Comparison of ENCODE assay signal across 15 cellular contexts in the genomic region with DNA sequence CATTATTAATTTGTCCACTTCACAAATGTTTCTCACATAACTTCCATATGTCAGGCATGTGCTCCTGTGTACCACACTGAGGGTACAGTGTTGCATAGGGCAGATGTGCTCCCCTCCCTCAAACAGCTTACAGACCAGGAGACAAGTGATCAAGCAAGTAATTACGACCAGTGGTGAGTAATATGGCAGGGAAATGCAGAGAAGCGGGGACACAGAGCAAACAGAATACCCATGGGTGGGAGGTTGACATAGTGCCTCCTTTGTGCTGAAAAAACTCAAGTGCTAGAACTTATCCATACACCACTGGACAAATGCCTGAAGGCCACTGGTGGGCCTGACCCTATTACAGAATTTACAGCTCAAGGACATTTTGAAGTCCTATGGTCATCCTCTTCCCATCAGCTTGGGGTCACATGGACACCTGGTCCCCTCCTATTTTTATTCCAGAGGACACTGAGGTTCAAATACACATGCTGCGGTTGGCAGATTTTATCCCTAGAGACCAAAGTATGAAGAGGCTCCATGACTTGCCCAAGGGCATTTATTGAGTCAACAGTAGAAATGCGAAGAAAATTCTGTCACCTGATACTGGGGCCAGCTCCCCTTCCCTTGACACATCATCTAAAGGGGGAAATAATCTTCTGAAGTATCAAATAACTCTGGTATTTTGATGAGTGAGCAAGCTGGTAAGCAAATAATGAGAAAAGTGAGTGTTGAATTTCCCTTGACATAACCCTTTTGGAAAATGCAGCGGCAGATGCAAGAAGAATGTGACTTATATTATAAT.
DNase-seq lines count a peak whose midpoint lies in the region; ATAC-seq, FAIRE-seq and TF ChIP-seq lines count a peak whose summit lies in the region.
"Had no signal": no experiment of that assay in that cellular context is flagged by ENCODE, and none has a peak within 500 bp of the region (broad histone marks: within the 10 kb centered on the region; RNA-seq: fewer than 3 reads in every experiment).

No MANE protein-coding gene starts in this region.

- peak overlapping the region; percentile 36 for H3K27ac Mint-ChIP-seq in astrocyte (ENCODE audit: unreplicated experiment)
- H3K27ac Mint-ChIP-seq: activated B cell treated with CpG ODN at 0.5 μM for 24 hours, endodermal cell, memory B cell had no signal

- DNase-seq in NCI-H2196 (lab: John Stamatoyannopoulos, UW; ENCODE audit: unreplicated experiment) (peak; percentile 64), astrocyte (ENCODE audit: low read depth) (no peak), myocyte (ENCODE audit: low read depth) (peak; percentile 96), OCI-LY7 (ENCODE audit: low spot score) (no peak), NCI-H1694 (lab: John Stamatoyannopoulos, UW) (no peak), SK-N-DZ (ENCODE audit: low spot score) (no peak)
- DNase-seq: activated B cell treated with CpG ODN at 0.5 μM for 24 hours; activated T-cell treated with anti-CD3 and anti-CD28 coated beads, Interleukin-2, amount 50 U/mL, for 4 hours; endodermal cell; psoas muscle; stimulated activated CD4-positive, alpha-beta T cell treated with anti-CD3 and anti-CD28 coated beads, Interleukin-4, amount 100 ng/mL, for 1 hour had no signal

- no peak for FAIRE-seq in astrocyte (lab: Jason Lieb, UNC)
- FAIRE-seq: GM12891 had no signal

- no peak for ATAC-seq in HG03460 (IDR thresholded peaks at IDR 0.05; ENCODE audit: unreplicated experiment)
- ATAC-seq: activated T-cell treated with anti-CD3 and anti-CD28 coated beads, Interleukin-2, amount 50 U/mL, for 4 hours had no signal

- H2AFZ ChIP-seq in astrocyte (ENCODE audit: low read depth, low read length), result no peak overlapping the region
- no peak overlapping the region for H2AFZ ChIP-seq in OCI-LY7 (ENCODE audit: low read length)

- H4K20me1 ChIP-seq in astrocyte (ENCODE audit: insufficient read depth, low read length), result no peaks in the 10 kb centered on the region
- no peaks in the 10 kb centered on the region for H4K20me1 ChIP-seq in OCI-LY7 (ENCODE audit: insufficient read depth, low read length)

- H3K36me3 ChIP-seq in HEK293 (ENCODE audit: control insufficient read depth in 2 of 2, insufficient read depth in 1 of 2, low read length in 2 of 2), result no peaks in the 10 kb centered on the region
- no peaks in the 10 kb centered on the region for H3K36me3 ChIP-seq in astrocyte (ENCODE audit: insufficient read depth, low read length)
- H3K36me3 ChIP-seq in OCI-LY7 (ENCODE audit: insufficient read depth, low read length), result no peaks in the 10 kb centered on the region

- peaks cover 3% of the 10 kb centered on the region for H3K27me3 ChIP-seq in astrocyte (ENCODE audit: insufficient read depth, low read length)

- no TSS peak for BruUV-seq in OCI-LY7 (replicated peaks; lab: Mats Ljungman, UMichigan)

- no peak overlapping the region for H3K4me3 Mint-ChIP-seq in astrocyte (ENCODE audit: unreplicated experiment)
- H3K4me3 Mint-ChIP-seq: activated B cell treated with CpG ODN at 0.5 μM for 24 hours; activated T-cell treated with anti-CD3 and anti-CD28 coated beads, Interleukin-2, amount 50 U/mL, for 4 hours; endodermal cell; memory B cell had no signal

- peaks cover 3% of the 10 kb centered on the region for H3K27me3 Mint-ChIP-seq in astrocyte (ENCODE audit: low read depth, unreplicated experiment)
- H3K27me3 Mint-ChIP-seq: activated B cell treated with CpG ODN at 0.5 μM for 24 hours, memory B cell had no signal

- H3K9ac ChIP-seq in astrocyte (ENCODE audit: low read length), result no peak overlapping the region

- H3K79me2 ChIP-seq in astrocyte (ENCODE audit: insufficient read depth, low read length), result no peaks in the 10 kb centered on the region
- no peaks in the 10 kb centered on the region for H3K79me2 ChIP-seq in OCI-LY7 (ENCODE audit: insufficient read depth, low read depth, low read length)

- TF ChIP-seq CTCF in HEK293 (tag by site-specific recombination; IDR thresholded peaks at IDR 0.05) (no peak), astrocyte (IDR thresholded peaks at IDR 0.05; ENCODE audit: insufficient read depth, low read depth, low read length) (no peak), OCI-LY7 (conservative IDR thresholded peaks at IDR 0.05; ENCODE audit: low read length) (no peak)

- POLR2A ChIA-PET in HEK293 (lab: Yijun Ruan, JAX) (interaction anchor here (0.6 kb wide), 1 partner anchor 86 kb away, joined by 3 read pairs; no protein-coding TSS in a partner anchor), OCI-LY7 (lab: Charles Lee) (interaction anchor here (1.0 to 1.6 kb wide), 5 partner anchors 10 to 143 kb away, joined by 3 to 6 read pairs (median 3); no protein-coding TSS in a partner anchor)

- H3K4me1 Mint-ChIP-seq in astrocyte (ENCODE audit: low read depth, unreplicated experiment), result peaks cover 19% of the 10 kb centered on the region

- H3K4me2 ChIP-seq in astrocyte (ENCODE audit: low read length), result no peak overlapping the region
- H3K4me2 ChIP-seq in OCI-LY7 (ENCODE audit: low read length), result no peak overlapping the region

- CTCF ChIA-PET in HEK293 (lab: Yijun Ruan, JAX), result no interaction called here
- CTCF ChIA-PET in OCI-LY7 (lab: Charles Lee; ENCODE audit: unreplicated experiment), result interaction anchor here (1.6 kb wide), 1 partner anchor 18 kb away, joined by 4 read pairs; no protein-coding TSS in a partner anchor

- H3K4me1 ChIP-seq in HEK293 (ENCODE audit: control insufficient read depth, insufficient read depth, low read length) (peaks cover 14% of the 10 kb centered on the region), astrocyte (ENCODE audit: insufficient read depth, low read length) (no peaks in the 10 kb centered on the region), OCI-LY7 (ENCODE audit: insufficient read depth, low read length, poor library complexity, severe bottlenecking) (peaks cover 15% of the 10 kb centered on the region)

- H3K4me3 ChIP-seq in HEK293 (ENCODE audit: low read depth, low read length) (no peak overlapping the region), astrocyte (ENCODE audit: insufficient read depth, low read depth, low read length) (no peak overlapping the region), OCI-LY7 (ENCODE audit: low read depth, low read length, poor library complexity, severe bottlenecking) (no peak overlapping the region)
- H3K4me3 ChIP-seq: psoas muscle had no signal

- intact Hi-C loops in OCI-LY7 (cut with micrococcal nuclease; ENCODE audit: unreplicated experiment), result no loop called here

- H3K9me3 ChIP-seq in HEK293 (ENCODE audit: control insufficient read depth, insufficient read depth, low read depth, low read length) (no peaks in the 10 kb centered on the region), astrocyte (ENCODE audit: insufficient read depth, low read depth, low read length) (no peaks in the 10 kb centered on the region), OCI-LY7 (ENCODE audit: low read length) (peaks cover 10% of the 10 kb centered on the region; the same call in 1 of the 2 replicates)
- H3K9me3 ChIP-seq: psoas muscle had no signal

- peaks cover 8% of the 10 kb centered on the region for H3K9me3 Mint-ChIP-seq in astrocyte (ENCODE audit: unreplicated experiment)
- H3K9me3 Mint-ChIP-seq: activated B cell treated with CpG ODN at 0.5 μM for 24 hours; activated T-cell treated with anti-CD3 and anti-CD28 coated beads, Interleukin-2, amount 50 U/mL, for 4 hours had no signal

- H3K36me3 Mint-ChIP-seq in astrocyte (ENCODE audit: low read depth, unreplicated experiment), result no peaks in the 10 kb centered on the region

- no peaks in the 10 kb centered on the region for H3K9me2 ChIP-seq in OCI-LY7 (ENCODE audit: insufficient read depth, low read length)

- H3K27ac ChIP-seq in HEK293 (ENCODE audit: extremely low read depth, low read depth, low read length) (no peak overlapping the region), astrocyte (ENCODE audit: low read depth, low read length) (no peak overlapping the region), OCI-LY7 (ENCODE audit: low read depth, low read length, poor library complexity, severe bottlenecking) (no peak overlapping the region)
- H3K27ac ChIP-seq: psoas muscle had no signal

TF ChIP-seq in HEK293, 187 proteins besides CTCF, POLR2A, EP300 and RAD21 (continues in another document):
- TF ChIP-seq ZNF266 (tag by site-specific recombination; IDR thresholded peaks at IDR 0.05; ENCODE audit: low read depth) (no peak), SP3 (tag by site-specific recombination; IDR thresholded peaks at IDR 0.05) (no peak), ZNF596 (tag by site-specific recombination; IDR thresholded peaks at IDR 0.05) (no peak), GLIS2 (tag by site-specific recombination; IDR thresholded peaks at IDR 0.05) (no peak)
- TF ChIP-seq, protein P1, sequence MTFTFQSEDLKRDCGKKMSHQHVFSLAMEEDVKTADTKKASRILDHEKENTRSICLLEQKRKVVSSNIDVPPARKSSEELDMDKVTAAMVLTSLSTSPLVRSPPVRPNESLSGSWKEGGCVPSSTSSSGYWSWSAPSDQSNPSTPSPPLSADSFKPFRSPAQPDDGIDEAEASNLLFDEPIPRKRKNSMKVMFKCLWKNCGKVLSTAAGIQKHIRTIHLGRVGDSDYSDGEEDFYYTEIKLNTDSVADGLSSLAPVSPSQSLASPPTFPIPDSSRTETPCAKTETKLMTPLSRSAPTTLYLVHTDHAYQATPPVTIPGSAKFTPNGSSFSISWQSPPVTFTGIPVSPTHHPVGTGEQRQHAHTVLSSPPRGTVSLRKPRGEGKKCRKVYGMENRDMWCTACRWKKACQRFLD (tag by site-specific recombination; IDR thresholded peaks at IDR 0.05), result no peak
- TF ChIP-seq, protein P2, sequence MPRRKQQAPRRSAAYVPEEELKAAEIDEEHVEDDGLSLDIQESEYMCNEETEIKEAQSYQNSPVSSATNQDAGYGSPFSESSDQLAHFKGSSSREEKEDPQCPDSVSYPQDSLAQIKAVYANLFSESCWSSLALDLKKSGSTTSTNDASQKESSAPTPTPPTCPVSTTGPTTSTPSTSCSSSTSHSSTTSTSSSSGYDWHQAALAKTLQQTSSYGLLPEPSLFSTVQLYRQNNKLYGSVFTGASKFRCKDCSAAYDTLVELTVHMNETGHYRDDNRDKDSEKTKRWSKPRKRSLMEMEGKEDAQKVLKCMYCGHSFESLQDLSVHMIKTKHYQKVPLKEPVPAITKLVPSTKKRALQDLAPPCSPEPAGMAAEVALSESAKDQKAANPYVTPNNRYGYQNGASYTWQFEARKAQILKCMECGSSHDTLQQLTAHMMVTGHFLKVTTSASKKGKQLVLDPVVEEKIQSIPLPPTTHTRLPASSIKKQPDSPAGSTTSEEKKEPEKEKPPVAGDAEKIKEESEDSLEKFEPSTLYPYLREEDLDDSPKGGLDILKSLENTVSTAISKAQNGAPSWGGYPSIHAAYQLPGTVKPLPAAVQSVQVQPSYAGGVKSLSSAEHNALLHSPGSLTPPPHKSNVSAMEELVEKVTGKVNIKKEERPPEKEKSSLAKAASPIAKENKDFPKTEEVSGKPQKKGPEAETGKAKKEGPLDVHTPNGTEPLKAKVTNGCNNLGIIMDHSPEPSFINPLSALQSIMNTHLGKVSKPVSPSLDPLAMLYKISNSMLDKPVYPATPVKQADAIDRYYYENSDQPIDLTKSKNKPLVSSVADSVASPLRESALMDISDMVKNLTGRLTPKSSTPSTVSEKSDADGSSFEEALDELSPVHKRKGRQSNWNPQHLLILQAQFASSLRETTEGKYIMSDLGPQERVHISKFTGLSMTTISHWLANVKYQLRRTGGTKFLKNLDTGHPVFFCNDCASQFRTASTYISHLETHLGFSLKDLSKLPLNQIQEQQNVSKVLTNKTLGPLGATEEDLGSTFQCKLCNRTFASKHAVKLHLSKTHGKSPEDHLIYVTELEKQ (tag by site-specific recombination; IDR thresholded peaks at IDR 0.05; ENCODE audit: borderline replicate concordance), result no peak

Comparison
In these comparisons a context has a peak if more than half of its experiments do, and no peak if none do; other contexts are left out.
1. DNase-seq: peak in NCI-H2196 (single experiment) and myocyte (single experiment); none in astrocyte (single experiment), OCI-LY7 (single experiment), NCI-H1694 (single experiment) and SK-N-DZ (single experiment).